In genomic region chr19:1266116-1266817, GRCh38 we compare ENCODE assay signal across 8 cellular contexts.
DNase-seq lines count a peak whose midpoint lies in the region; ATAC-seq, FAIRE-seq and TF ChIP-seq lines count a peak whose summit lies in the region.

No MANE protein-coding gene starts in this region.

- H3K4me1 ChIP-seq in HEK293 (ENCODE audit: control insufficient read depth, insufficient read depth, low read length), result peaks cover 28% of the 10 kb centered on the region

- peak; percentile 83 for FAIRE-seq in G401.6 (lab: Jason Lieb, UNC)

- ATAC-seq in GM21619 (IDR thresholded peaks at IDR 0.05; ENCODE audit: unreplicated experiment), result no peak

- CTCF ChIA-PET in HEK293 (lab: Yijun Ruan, JAX), result interaction anchor here (0.6 to 11.3 kb wide), 21 partner anchors 9 to 471 kb away, joined by 3 to 299 read pairs (median 4); partner anchors contain the start of genes ATP5F1D and FAM174C

- DNase-seq in NCI-H128 (lab: John Stamatoyannopoulos, UW; ENCODE audit: unreplicated experiment) (peak; percentile 43), UCSD-AML1 (lab: John Stamatoyannopoulos, UW; ENCODE audit: unreplicated experiment) (peak; percentile 89), T47D (ENCODE audit: low read depth in 1 of 2, low spot score in 1 of 2) (peak; percentile 74 to 93), iPS-NIHi7 (ENCODE audit: extremely low spot score) (peak; percentile 76)

- in situ Hi-C loops in T47D (cut with HindIII; ENCODE audit: low pct_unique_long_range_greater_than_20kb, low sequenced_read_pairs), result no loop called here

- no peaks in the 10 kb centered on the region for H3K9me3 ChIP-seq in HEK293 (ENCODE audit: control insufficient read depth, insufficient read depth, low read depth, low read length)

- H3K36me3 ChIP-seq in HEK293 (ENCODE audit: control insufficient read depth in 2 of 2, insufficient read depth in 1 of 2, low read length in 2 of 2), result peaks cover 4 to 15% of the 10 kb centered on the region in 2 experiments; a peak in 2 of 3 replicates

- peak overlapping the region; percentile 61; the same call in 1 of the 2 replicates for H3K27ac ChIP-seq in HEK293 (ENCODE audit: extremely low read depth, low read depth, low read length)
- H3K27ac ChIP-seq in skin epidermis, result peak overlapping the region; percentile 50 to 99 (median 86)

- peak overlapping the region; percentile 35 for H3K4me3 ChIP-seq in HEK293 (ENCODE audit: low read depth, low read length)
- peak overlapping the region; percentile 32 to 59 (median 51) for H3K4me3 ChIP-seq in skin epidermis

- POLR2A ChIA-PET in HEK293 (lab: Yijun Ruan, JAX), result interaction anchor here (0.6 to 7.7 kb wide), 8 partner anchors 8 to 43 kb away, joined by 3 to 407 read pairs (median 7); partner anchors contain the start of genes ATP5F1D and FAM174C

- peak; percentile 67 for TF ChIP-seq CTCF in HEK293 (tag by site-specific recombination; IDR thresholded peaks at IDR 0.05)

TF ChIP-seq in HEK293, 187 proteins besides CTCF, POLR2A, EP300 and RAD21 (continues in another document):
- TF ChIP-seq KLF1 (tag by site-specific recombination; IDR thresholded peaks at IDR 0.05) (peak; percentile 98), KLF7 (tag by site-specific recombination; IDR thresholded peaks at IDR 0.05; ENCODE audit: borderline replicate concordance) (peak; percentile 87), ZNF843 (tag by site-specific recombination; IDR thresholded peaks at IDR 0.05) (0 out of 2 replicates have a peak, but pooled peaks have one; percentile 2), ZFHX2 (tag by site-specific recombination; conservative IDR thresholded peaks at IDR 0.05) (peak; percentile 98), KLF17 (tag by site-specific recombination; IDR thresholded peaks at IDR 0.05) (peak; percentile 85), ZNF501 (tag by site-specific recombination; IDR thresholded peaks at IDR 0.05) (peak; percentile 28; the same call in 1 of the 2 replicates), ZNF391 (tag by site-specific recombination; IDR thresholded peaks at IDR 0.05; ENCODE audit: borderline replicate concordance, low read depth) (no peak), ZSCAN16 (tag by site-specific recombination; IDR thresholded peaks at IDR 0.05) (0 out of 2 replicates have a peak, but pooled peaks have one; percentile 11), BCL11A (tag by site-specific recombination; IDR thresholded peaks at IDR 0.05; ENCODE audit: low read depth) (peak; percentile 85; the same call in 1 of the 2 replicates), INSM2 (tag by site-specific recombination; IDR thresholded peaks at IDR 0.05) (0 out of 2 replicates have a peak, but pooled peaks have one; percentile 2), ZNF830 (tag by site-specific recombination; IDR thresholded peaks at IDR 0.05; ENCODE audit: low read depth) (no peak), ZBTB20 (tag by site-specific recombination; IDR thresholded peaks at IDR 0.05) (peak; percentile 44), ZBTB10 (tag by site-specific recombination; IDR thresholded peaks at IDR 0.05) (peak; percentile 87), ZBTB11 (tag by site-specific recombination; conservative IDR thresholded peaks at IDR 0.05; ENCODE audit: low read depth) (no peak), ZXDB (tag by site-specific recombination; IDR thresholded peaks at IDR 0.05) (peak; percentile 33), ZNF335 (tag by site-specific recombination; conservative IDR thresholded peaks at IDR 0.05) (peak; percentile 72), ZFP69B (tag by site-specific recombination; IDR thresholded peaks at IDR 0.05) (peak; percentile 55; the same call in 1 of the 2 replicates), ZBTB48 (tag by site-specific recombination; IDR thresholded peaks at IDR 0.05) (peak; percentile 38; the same call in 1 of the 2 replicates), ZNF18 (tag by site-specific recombination; IDR thresholded peaks at IDR 0.05) (no peak), ZNF521 (tag by site-specific recombination; IDR thresholded peaks at IDR 0.05) (no peak), ZNF366 (tag by site-specific recombination; conservative IDR thresholded peaks at IDR 0.05) (no peak), ZNF629 (tag by site-specific recombination; IDR thresholded peaks at IDR 0.05) (peak; percentile 31), ZFP37 (tag by site-specific recombination; IDR thresholded peaks at IDR 0.05) (peak; percentile 55; the same call in 1 of the 2 replicates), ZNF530 (tag by site-specific recombination; IDR thresholded peaks at IDR 0.05; ENCODE audit: low read depth) (no peak), ZNF600 (tag by site-specific recombination; IDR thresholded peaks at IDR 0.05) (peak; percentile 36; the same call in 1 of the 2 replicates)
